In the genomic region with DNA sequence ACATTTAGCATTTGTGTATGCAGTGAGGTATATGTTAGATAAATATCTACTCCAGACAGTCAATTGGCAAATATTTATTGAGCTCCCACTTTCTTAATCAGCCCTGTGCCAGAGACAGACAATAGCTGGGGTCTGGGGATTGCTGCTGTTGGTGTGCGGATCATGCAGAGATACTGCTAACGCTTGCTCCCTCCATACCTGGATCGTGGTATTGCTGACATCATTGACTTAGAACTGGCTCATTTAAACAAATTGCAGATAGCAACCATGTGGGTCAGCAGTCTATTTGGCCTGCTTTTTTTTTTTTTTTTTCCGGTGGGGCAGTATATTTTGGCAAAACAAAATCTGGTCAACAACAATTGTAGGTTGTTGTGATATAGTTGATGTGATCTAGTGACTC, we compare ENCODE assay signal across 18 cellular contexts.
"Had no signal": no experiment of that assay in that cellular context is flagged by ENCODE, and none has a peak within 500 bp of the region (broad histone marks: within the 10 kb centered on the region; RNA-seq: fewer than 3 reads in every experiment).

No MANE protein-coding gene starts in this region.

- H3K27ac ChIP-seq: epithelial cell of prostate, pancreas, thoracic aorta, WERI-Rb-1 had no signal

- H3K9me3 Mint-ChIP-seq: activated CD8-positive, alpha-beta T cell treated with anti-CD3 and anti-CD28 coated beads for 36 hours; dendritic cell treated with granulocyte-macrophage colony-stimulating factor and Interleukin-4, amounts not matched to agents 40 ng/mL and 50 ng/mL, for 4 days; T-helper 1 cell treated with Interleukin-12 subunit alpha and Interleukin-12 subunit beta and Interleukin-4 antibody, amounts not matched to agents 30 μg/mL and 1 μg/mL, for 36 hours had no signal

- H3K4me3 Mint-ChIP-seq: activated CD4-positive, alpha-beta T cell treated with anti-CD3 and anti-CD28 coated beads for 36 hours; activated CD8-positive, alpha-beta T cell treated with anti-CD3 and anti-CD28 coated beads for 36 hours; dendritic cell treated with granulocyte-macrophage colony-stimulating factor and Interleukin-4, amounts not matched to agents 40 ng/mL and 50 ng/mL, for 4 days; T-helper 1 cell treated with Interleukin-12 subunit alpha and Interleukin-12 subunit beta and Interleukin-4 antibody, amounts not matched to agents 30 μg/mL and 1 μg/mL, for 36 hours had no signal

- H3K4me3 ChIP-seq: heart right ventricle, lung, pancreas, thoracic aorta, uterus had no signal

- H3K27me3 ChIP-seq: heart right ventricle, pancreas, uterus had no signal

- H3K36me3 ChIP-seq: pancreas, thoracic aorta, uterus had no signal

- ATAC-seq: activated CD4-positive, alpha-beta T cell treated with anti-CD3 and anti-CD28 coated beads for 36 hours; activated CD8-positive, alpha-beta T cell treated with anti-CD3 and anti-CD28 coated beads for 36 hours; heart right ventricle; left colon; pancreas had no signal

- H3K27me3 Mint-ChIP-seq: activated CD4-positive, alpha-beta T cell treated with anti-CD3 and anti-CD28 coated beads for 36 hours; activated CD8-positive, alpha-beta T cell treated with anti-CD3 and anti-CD28 coated beads for 36 hours; dendritic cell treated with granulocyte-macrophage colony-stimulating factor and Interleukin-4, amounts not matched to agents 40 ng/mL and 50 ng/mL, for 4 days had no signal

- H3K27ac Mint-ChIP-seq: activated CD4-positive, alpha-beta T cell treated with anti-CD3 and anti-CD28 coated beads for 36 hours; activated CD8-positive, alpha-beta T cell treated with anti-CD3 and anti-CD28 coated beads for 36 hours; dendritic cell treated with granulocyte-macrophage colony-stimulating factor and Interleukin-4, amounts not matched to agents 40 ng/mL and 50 ng/mL, for 4 days; T-helper 1 cell treated with Interleukin-12 subunit alpha and Interleukin-12 subunit beta and Interleukin-4 antibody, amounts not matched to agents 30 μg/mL and 1 μg/mL, for 36 hours had no signal

- H3K9me3 ChIP-seq: heart right ventricle, pancreas, thoracic aorta, uterus had no signal

- DNase-seq: activated CD4-positive, alpha-beta T cell treated with anti-CD3 and anti-CD28 coated beads for 36 hours; activated CD8-positive, alpha-beta memory T cell treated with anti-CD3 and anti-CD28 coated beads, Interleukin-2, amount 50 U/mL, for 4 hours; activated CD8-positive, alpha-beta T cell treated with anti-CD3 and anti-CD28 coated beads for 36 hours; anterior cingulate cortex; effector memory CD4-positive, alpha-beta T cell; foreskin melanocyte; heart right ventricle; left colon; midbrain; pancreas; stimulated activated CD4-positive, alpha-beta T cell treated with anti-CD3 and anti-CD28 coated beads, Interleukin-1b, Interleukin-23, amount 100 ng/mL, for 48 hours; uterus; WERI-Rb-1 had no signal
